29 cellular contexts compared by ENCODE assay signal in the genomic region with DNA sequence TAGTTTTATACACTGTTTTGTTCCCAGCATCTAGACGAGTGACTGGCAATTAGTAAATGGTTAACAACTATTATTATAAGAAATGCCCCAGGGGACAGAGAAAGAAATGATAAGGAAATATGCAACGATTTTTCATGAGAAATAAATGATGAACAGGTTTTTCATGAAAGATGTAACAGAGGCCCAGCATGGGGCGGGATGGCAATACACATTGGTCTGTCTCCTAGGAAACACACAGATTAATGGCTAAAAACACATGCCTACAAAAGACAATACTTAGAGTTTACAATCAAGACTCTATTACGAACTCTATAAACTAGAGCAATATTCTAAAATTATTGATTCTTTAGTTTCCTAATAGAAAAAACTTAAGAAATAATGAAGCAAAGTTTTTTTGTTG.
"Had no signal": no experiment of that assay in that cellular context is flagged by ENCODE, and none has a peak within 500 bp of the region (broad histone marks: within the 10 kb centered on the region; RNA-seq: fewer than 3 reads in every experiment).

No MANE protein-coding gene starts in this region.

- H3K36me3 ChIP-seq: gastrocnemius medialis, heart left ventricle, neutrophil, stomach, thyroid gland had no signal

- H3K36me3 Mint-ChIP-seq: memory B cell; naive B cell; stimulated activated effector memory CD8-positive, alpha-beta T cell treated with anti-CD3 and anti-CD28 coated beads, Interleukin-12 subunit alpha, Interleukin-12 subunit beta, amount 100 ng/mL, for 72 hours had no signal

- H3K27ac ChIP-seq: dorsolateral prefrontal cortex, epithelial cell of prostate, gastrocnemius medialis, heart left ventricle, hepatocyte, neutrophil, parathyroid adenoma, stomach, thyroid gland had no signal

- H3K9me3 ChIP-seq: gastrocnemius medialis, neutrophil, thyroid gland had no signal

- H3K79me2 ChIP-seq: hepatocyte, parathyroid adenoma had no signal

- H3K4me1 ChIP-seq: gastrocnemius medialis, heart left ventricle, parathyroid adenoma, stomach, thyroid gland had no signal

- H2AFZ ChIP-seq: hepatocyte, parathyroid adenoma had no signal

- H3K27ac Mint-ChIP-seq: memory B cell; mesothelial cell of epicardium; naive B cell; natural killer cell treated with Interleukin-12 subunit alpha and Interleukin-12 subunit beta and Interleukin-15 and Interleukin-18, amount 100 ng/mL, for 72 hours; progenitor cell of endocrine pancreas; stimulated activated effector memory CD8-positive, alpha-beta T cell treated with anti-CD3 and anti-CD28 coated beads, Interleukin-12 subunit alpha, Interleukin-12 subunit beta, amount 100 ng/mL, for 72 hours had no signal

- H3K4me3 ChIP-seq: dorsolateral prefrontal cortex, gastrocnemius medialis, heart left ventricle, hepatocyte, lung, mucosa of descending colon, smooth muscle cell, stomach, thyroid gland had no signal

- H3K4me3 Mint-ChIP-seq: memory B cell; mesothelial cell of epicardium; natural killer cell treated with Interleukin-12 subunit alpha and Interleukin-12 subunit beta and Interleukin-15 and Interleukin-18, amount 100 ng/mL, for 72 hours; neural crest cell; stimulated activated effector memory CD8-positive, alpha-beta T cell treated with anti-CD3 and anti-CD28 coated beads, Interleukin-12 subunit alpha, Interleukin-12 subunit beta, amount 100 ng/mL, for 72 hours had no signal

- H3K9me3 Mint-ChIP-seq: natural killer cell treated with Interleukin-12 subunit alpha and Interleukin-12 subunit beta and Interleukin-15 and Interleukin-18, amount 100 ng/mL, for 72 hours had no signal

- H3K4me1 Mint-ChIP-seq: memory B cell; naive B cell; neural crest cell; stimulated activated effector memory CD8-positive, alpha-beta T cell treated with anti-CD3 and anti-CD28 coated beads, Interleukin-12 subunit alpha, Interleukin-12 subunit beta, amount 100 ng/mL, for 72 hours had no signal

- DNase-seq: dorsolateral prefrontal cortex; effector CD4-positive, alpha-beta T cell; foreskin fibroblast; gastrocnemius medialis; heart left ventricle; kidney; mucosa of descending colon; naive B cell; stimulated activated CD4-positive, alpha-beta T cell treated with anti-CD3 and anti-CD28 coated beads, Interleukin-2, amount 100 ng/mL, for 24 hours; stimulated activated CD4-positive, alpha-beta T cell treated with anti-CD3 and anti-CD28 coated beads, Interleukin-4, amount 100 ng/mL, for 24 hours; stimulated activated naive CD4-positive, alpha-beta T cell treated with Interleukin-2 at 50 U/mL for 16 hours; stomach; thyroid gland; trophoblast cell had no signal

- FAIRE-seq: kidney had no signal

- H3K4me2 ChIP-seq: hepatocyte, smooth muscle cell had no signal

- H3K27me3 Mint-ChIP-seq: memory B cell; naive B cell; natural killer cell treated with Interleukin-12 subunit alpha and Interleukin-12 subunit beta and Interleukin-15 and Interleukin-18, amount 100 ng/mL, for 72 hours; progenitor cell of endocrine pancreas had no signal

- ATAC-seq: esophagus mucosa; gastrocnemius medialis; heart left ventricle; left lobe of liver; mucosa of descending colon; natural killer cell treated with Interleukin-12 subunit alpha and Interleukin-12 subunit beta and Interleukin-15 and Interleukin-18, amount 100 ng/mL, for 72 hours; sciatic nerve; stimulated activated effector memory CD8-positive, alpha-beta T cell treated with anti-CD3 and anti-CD28 coated beads, Interleukin-12 subunit alpha, Interleukin-12 subunit beta, amount 100 ng/mL, for 72 hours had no signal

- H3K27me3 ChIP-seq: dorsolateral prefrontal cortex, gastrocnemius medialis, heart left ventricle, hepatocyte, neutrophil, stomach, thyroid gland had no signal

- H3K9ac ChIP-seq: parathyroid adenoma had no signal
